Comparison of ENCODE assay signal across 8 cellular contexts in the genomic region with DNA sequence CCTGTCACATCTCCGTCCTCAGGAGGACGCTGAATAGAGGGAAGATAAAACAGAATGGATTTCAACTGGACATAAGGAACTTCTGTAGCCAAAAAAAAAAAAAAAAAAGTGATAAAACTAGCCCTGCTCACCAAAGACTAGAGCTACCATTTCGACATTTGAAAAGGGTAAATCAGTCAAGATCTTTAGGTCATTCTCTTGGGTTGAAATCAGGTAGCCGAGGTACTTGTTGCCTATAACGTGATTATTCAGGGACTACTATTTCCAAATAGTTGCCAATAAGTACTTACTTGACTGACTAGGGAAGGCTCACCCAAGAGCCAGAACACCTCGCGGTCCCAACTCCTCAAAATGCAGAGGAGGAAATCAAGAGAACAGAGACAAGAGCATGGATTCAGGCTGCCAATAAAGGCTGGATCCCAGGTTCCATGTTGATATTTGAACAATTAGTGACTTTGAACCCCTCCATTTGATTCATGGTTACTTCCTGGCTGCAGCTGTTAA.
DNase-seq lines count a peak whose midpoint lies in the region; ATAC-seq and TF ChIP-seq lines count a peak whose summit lies in the region.

No MANE protein-coding gene starts in this region.

- DNase-seq in fibroblast of peridontal ligament (ENCODE audit: extremely low read depth) (peak; percentile 26), skeletal muscle cell (ENCODE audit: low read depth) (no peak), cortex of kidney (lab: John Stamatoyannopoulos, UW) (no peak), GM10266 (ENCODE audit: extremely low spot score) (no peak)

- H3K4me2 ChIP-seq in SU-DHL-6 (ENCODE audit: low read depth, low read length, poor library complexity, severe bottlenecking), result peak overlapping the region; percentile 58

- H3F3A ChIP-seq in SU-DHL-6 (ENCODE audit: insufficient read depth), result peaks cover 3% of the 10 kb centered on the region; the same call in 1 of the 2 replicates

- no peak overlapping the region for H3K27ac ChIP-seq in SU-DHL-6 (ENCODE audit: low read depth, low read length)

- no peak overlapping the region for H2AFZ ChIP-seq in SU-DHL-6 (ENCODE audit: low read depth, low read length, severe bottlenecking)

- H3K9me2 ChIP-seq in SU-DHL-6 (replicated peaks; ENCODE audit: insufficient read depth, low read length), result no peaks in the 10 kb centered on the region

- peak overlapping the region; percentile 87 for H3K9ac ChIP-seq in SU-DHL-6 (ENCODE audit: low read length)

- H3K79me2 ChIP-seq in SU-DHL-6 (ENCODE audit: insufficient read depth, low read length), result peaks cover 63% of the 10 kb centered on the region

- peak overlapping the region; percentile 79 for H3K4me3 ChIP-seq in GM12875 (ENCODE audit: low read depth, low read length)
- peak overlapping the region; percentile 82 for H3K4me3 ChIP-seq in SU-DHL-6 (ENCODE audit: insufficient read depth, low read length, poor library complexity, severe bottlenecking)
- peak overlapping the region; percentile 80 for H3K4me3 ChIP-seq in skeletal muscle cell (ENCODE audit: low read depth, low read length)

- H4K20me1 ChIP-seq in SU-DHL-6 (ENCODE audit: low read depth, low read length), result peaks cover 41% of the 10 kb centered on the region

- H3K27me3 ChIP-seq in SU-DHL-6 (ENCODE audit: low read length), result no peaks in the 10 kb centered on the region

- no peaks in the 10 kb centered on the region for H3K36me3 ChIP-seq in SU-DHL-6 (ENCODE audit: low read length)

- H3K9me3 ChIP-seq in SU-DHL-6 (ENCODE audit: insufficient read depth, low read length), result no peaks in the 10 kb centered on the region

- ATAC-seq in GM18873 (IDR thresholded peaks at IDR 0.05; ENCODE audit: low FRiP score, unreplicated experiment) (no peak), GM18517 (IDR thresholded peaks at IDR 0.05; ENCODE audit: unreplicated experiment) (no peak)

- TF ChIP-seq CTCF in GM12875 (IDR thresholded peaks at IDR 0.05; ENCODE audit: borderline replicate concordance, insufficient read depth, low read depth, low read length), result no peak
- TF ChIP-seq CTCF in SU-DHL-6 (IDR thresholded peaks at IDR 0.05; ENCODE audit: insufficient read depth, low read length, poor library complexity, severe bottlenecking), result no peak
- no peak for TF ChIP-seq CTCF in GM10266 (IDR thresholded peaks at IDR 0.05; ENCODE audit: control insufficient read depth, insufficient read depth, low read depth, missing control alignments)
